1 cellular context compared by ENCODE assay signal in the genomic region with DNA sequence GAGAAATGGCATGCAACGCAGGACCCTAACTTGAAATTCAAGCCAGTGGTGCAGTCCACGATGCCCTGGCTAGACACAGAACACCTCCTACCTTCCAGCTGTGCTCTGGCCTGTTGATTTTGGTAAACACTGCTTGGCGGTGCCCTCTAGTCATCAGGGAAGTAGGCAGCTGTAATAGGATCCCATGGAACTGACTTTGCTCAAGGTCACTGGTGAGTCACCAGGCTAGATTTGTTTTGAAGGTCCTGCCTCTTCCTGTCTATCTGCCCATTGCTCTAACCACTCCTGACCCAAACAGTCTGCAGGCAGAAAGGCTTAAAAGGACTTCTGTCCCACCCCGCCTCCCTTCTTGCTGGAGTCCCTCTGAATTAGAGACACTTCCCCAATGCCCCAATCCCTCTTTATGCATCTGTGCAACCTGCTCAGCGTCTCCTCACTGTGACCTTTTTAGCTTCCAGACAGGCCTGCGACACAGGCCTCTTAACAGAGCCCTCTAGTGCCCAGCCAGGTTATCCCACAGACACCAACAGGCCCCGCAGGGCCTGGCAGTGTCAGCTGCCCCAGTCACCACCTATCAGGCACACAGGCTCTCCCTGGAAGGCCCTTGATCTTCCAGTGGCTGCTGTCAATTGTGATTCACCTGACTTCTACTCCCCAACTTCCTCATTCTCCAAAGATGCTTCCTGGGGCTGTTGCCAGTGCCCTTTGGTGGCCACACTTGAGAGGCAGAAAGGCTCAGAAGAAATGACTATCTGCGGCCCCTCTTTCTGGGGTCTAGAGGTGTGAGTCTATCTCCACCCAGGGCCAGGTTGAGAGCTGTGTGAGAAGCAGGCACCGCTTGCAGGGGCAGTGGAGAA.
A peak's percentile ranks its signal among the peaks of the same experiment; 100 is the strongest.
TF ChIP-seq lines count a peak whose summit lies in the region.

No MANE protein-coding gene starts in this region.

TF ChIP-seq in K562, 482 proteins besides CTCF, POLR2A, EP300 and RAD21 (continued from another document):
- TF ChIP-seq, protein P1, sequence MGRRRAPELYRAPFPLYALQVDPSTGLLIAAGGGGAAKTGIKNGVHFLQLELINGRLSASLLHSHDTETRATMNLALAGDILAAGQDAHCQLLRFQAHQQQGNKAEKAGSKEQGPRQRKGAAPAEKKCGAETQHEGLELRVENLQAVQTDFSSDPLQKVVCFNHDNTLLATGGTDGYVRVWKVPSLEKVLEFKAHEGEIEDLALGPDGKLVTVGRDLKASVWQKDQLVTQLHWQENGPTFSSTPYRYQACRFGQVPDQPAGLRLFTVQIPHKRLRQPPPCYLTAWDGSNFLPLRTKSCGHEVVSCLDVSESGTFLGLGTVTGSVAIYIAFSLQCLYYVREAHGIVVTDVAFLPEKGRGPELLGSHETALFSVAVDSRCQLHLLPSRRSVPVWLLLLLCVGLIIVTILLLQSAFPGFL (CRISPR knock-in tag; IDR thresholded peaks at IDR 0.05) = no peak
- TF ChIP-seq EP400 (IDR thresholded peaks at IDR 0.05) (peak; percentile 52), CC2D1A (IDR thresholded peaks at IDR 0.05) (no peak), HDAC8 (tag; IDR thresholded peaks at IDR 0.05) (no peak), HDAC6 (IDR thresholded peaks at IDR 0.05; ENCODE audit: low read depth, low read length) (no peak), NUFIP1 (IDR thresholded peaks at IDR 0.05; ENCODE audit: partially characterized antibody) (no peak), MCM7 (IDR thresholded peaks at IDR 0.05) (no peak), NONO (IDR thresholded peaks at IDR 0.05; ENCODE audit: low read depth in 2 of 2, low read length in 1 of 2) (no peak), ZNF696 (CRISPR knock-in tag; conservative IDR thresholded peaks at IDR 0.05) (no peak), U2AF2 (optimal IDR thresholded peaks at IDR 0.05; ENCODE audit: low read depth, low read length) (no peak), ZNF707 (CRISPR knock-in tag; conservative IDR thresholded peaks at IDR 0.05) (no peak), CREB1 (IDR thresholded peaks at IDR 0.05) (no peak), CREB1 (CRISPR knock-in tag; IDR thresholded peaks at IDR 0.05) (no peak), ZNF408 (CRISPR knock-in tag; IDR thresholded peaks at IDR 0.05; ENCODE audit: low read depth) (no peak), TOE1 (IDR thresholded peaks at IDR 0.05; ENCODE audit: borderline replicate concordance) (no peak), TOE1 (CRISPR knock-in tag; IDR thresholded peaks at IDR 0.05; ENCODE audit: borderline replicate concordance, low read depth) (no peak), CXXC5 (CRISPR knock-in tag; IDR thresholded peaks at IDR 0.05) (peak; percentile 18; the same call in 1 of the 2 replicates), ZNF274 (IDR thresholded peaks at IDR 0.05; ENCODE audit: borderline replicate concordance, low read depth, low read length) (no peak), TCF3 (CRISPR knock-in tag; IDR thresholded peaks at IDR 0.05) (no peak), ZNF384 (IDR thresholded peaks at IDR 0.05; ENCODE audit: low read depth, low read length) (no peak), ZNF347 (CRISPR knock-in tag; IDR thresholded peaks at IDR 0.05; ENCODE audit: low read depth) (no peak), MCM3 (IDR thresholded peaks at IDR 0.05) (no peak)
